22 cellular contexts compared by ENCODE assay signal in the genomic region with DNA sequence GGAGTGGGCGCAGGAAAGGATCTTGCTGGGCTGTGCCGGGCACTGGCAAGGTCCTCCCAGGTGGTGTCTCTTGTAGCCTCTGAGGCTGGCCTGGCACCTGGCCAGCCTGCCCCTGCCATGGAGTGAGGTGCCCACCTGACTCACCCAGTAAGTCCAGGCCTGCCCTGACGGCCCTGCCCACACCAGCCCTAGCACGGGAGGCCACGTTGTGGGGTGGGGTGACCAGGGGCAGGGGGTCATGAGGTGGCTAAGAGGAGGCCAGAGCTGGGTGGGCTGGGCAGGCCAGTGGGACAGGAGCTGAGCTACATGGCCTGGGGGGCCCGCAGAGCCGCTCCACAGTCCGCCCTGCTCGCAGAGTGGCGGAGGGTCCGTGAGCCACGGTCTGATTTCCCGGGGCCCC. TPM values are rescaled to one million over a fixed set of nuclear protein-coding genes. Genes with fewer than 3 reads are reported as not detected.
"Had no signal": no experiment of that assay in that cellular context is flagged by ENCODE, and none has a peak within 500 bp of the region (broad histone marks: within the 10 kb centered on the region; RNA-seq: fewer than 3 reads in every experiment).

No MANE protein-coding gene starts in this region.

- DNase-seq: islet precursor cell; lower lobe of right lung; mammary epithelial cell; naive B cell; natural killer cell; nephron progenitor cell; ovary; stimulated activated CD4-positive, alpha-beta T cell treated with anti-CD3 and anti-CD28 coated beads, Interleukin-1b, Interleukin-23, amount 100 ng/mL, for 48 hours; stimulated activated CD4-positive, alpha-beta T cell treated with anti-CD3 and anti-CD28 coated beads, Interleukin-2, amount 100 ng/mL, for 48 hours; stimulated activated CD4-positive, alpha-beta T cell treated with anti-CD3 and anti-CD28 coated beads, Interleukin-4, amount 100 ng/mL, for 4 hours; stimulated activated CD8-positive, alpha-beta memory T cell treated with anti-CD3 and anti-CD28 coated beads, Interleukin-4, amount 100 ng/mL, for 48 hours; stimulated activated naive CD4-positive, alpha-beta T cell treated with Interleukin-2 at 50 U/mL for 16 hours; stimulated activated naive CD8-positive, alpha-beta T cell treated with anti-CD3 and anti-CD28 coated beads, Interleukin-15, amount 100 ng/mL, for 72 hours; substantia nigra; uterus had no signal

- H3K27ac ChIP-seq: neural progenitor cell, ovary, right atrium auricular region, tibial nerve, uterus had no signal

- ATAC-seq: lower lobe of right lung; natural killer cell; stimulated activated memory B cell treated with anti-CD40 and anti-IgM and Interleukin-4, amounts not matched to agents 10 μg/mL and 1 μg/mL and 100 μg/mL, for 72 hours; stimulated activated naive CD8-positive, alpha-beta T cell treated with anti-CD3 and anti-CD28 coated beads, Interleukin-15, amount 100 ng/mL, for 72 hours had no signal

- H3K4me2 ChIP-seq: neural progenitor cell, smooth muscle cell had no signal

- H2AFZ ChIP-seq: neural progenitor cell had no signal

- H3K4me1 ChIP-seq: right lobe of liver, tibial nerve, uterus had no signal

- H3K27me3 ChIP-seq: neural progenitor cell, ovary, right atrium auricular region, right lobe of liver, uterus had no signal

- H3K9me3 ChIP-seq: lower lobe of right lung, ovary, right atrium auricular region, right lobe of liver, tibial nerve, uterus had no signal

- H3K9ac ChIP-seq: neural progenitor cell had no signal

- H3K4me3 ChIP-seq: lower lobe of right lung, neural progenitor cell, ovary, right atrium auricular region, right lobe of liver, smooth muscle cell, tibial nerve, uterus had no signal

- H3K36me3 ChIP-seq: lower lobe of right lung, neural progenitor cell, ovary, right atrium auricular region, right lobe of liver, uterus had no signal

RNA-seq across cellular contexts. Expression of a gene that starts 45.4 kb away (rescaled TPM):
- total RNA-seq: mononuclear cell, natural killer cell had no signal
